ENCODE assay signal across 1 cellular context in the genomic region with DNA sequence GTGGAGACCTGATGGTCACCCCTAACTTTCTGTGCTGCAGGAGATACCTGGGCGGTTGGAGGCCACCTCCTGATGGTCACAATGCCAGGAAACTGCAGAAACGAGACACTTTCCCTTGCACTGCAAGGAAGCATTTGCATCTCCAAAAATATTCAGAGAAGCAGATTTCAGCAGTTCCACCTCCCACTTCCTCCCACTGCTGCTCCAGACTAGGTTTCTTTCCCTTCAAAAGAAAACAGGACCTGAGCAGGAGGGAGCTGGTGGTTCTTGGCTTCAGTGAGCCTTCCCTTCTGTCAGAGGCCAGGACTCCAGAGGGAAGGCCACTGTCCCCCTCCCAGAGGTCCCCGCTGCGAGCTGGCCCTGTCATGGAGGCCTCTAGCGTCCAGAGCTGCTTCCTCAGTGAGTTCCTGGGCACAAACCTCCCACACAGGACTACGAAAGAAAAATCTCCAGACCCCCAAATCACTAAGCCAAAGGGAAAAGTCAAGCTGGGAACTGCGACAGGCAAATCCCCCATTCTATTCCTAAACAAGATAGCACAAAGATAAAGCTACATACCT.
TF ChIP-seq lines count a peak whose summit lies in the region.

No MANE protein-coding gene starts in this region.

TF ChIP-seq in WTC11, 78 proteins besides CTCF, POLR2A, EP300 and RAD21 (continued from another document):
- TF ChIP-seq, protein P1, sequence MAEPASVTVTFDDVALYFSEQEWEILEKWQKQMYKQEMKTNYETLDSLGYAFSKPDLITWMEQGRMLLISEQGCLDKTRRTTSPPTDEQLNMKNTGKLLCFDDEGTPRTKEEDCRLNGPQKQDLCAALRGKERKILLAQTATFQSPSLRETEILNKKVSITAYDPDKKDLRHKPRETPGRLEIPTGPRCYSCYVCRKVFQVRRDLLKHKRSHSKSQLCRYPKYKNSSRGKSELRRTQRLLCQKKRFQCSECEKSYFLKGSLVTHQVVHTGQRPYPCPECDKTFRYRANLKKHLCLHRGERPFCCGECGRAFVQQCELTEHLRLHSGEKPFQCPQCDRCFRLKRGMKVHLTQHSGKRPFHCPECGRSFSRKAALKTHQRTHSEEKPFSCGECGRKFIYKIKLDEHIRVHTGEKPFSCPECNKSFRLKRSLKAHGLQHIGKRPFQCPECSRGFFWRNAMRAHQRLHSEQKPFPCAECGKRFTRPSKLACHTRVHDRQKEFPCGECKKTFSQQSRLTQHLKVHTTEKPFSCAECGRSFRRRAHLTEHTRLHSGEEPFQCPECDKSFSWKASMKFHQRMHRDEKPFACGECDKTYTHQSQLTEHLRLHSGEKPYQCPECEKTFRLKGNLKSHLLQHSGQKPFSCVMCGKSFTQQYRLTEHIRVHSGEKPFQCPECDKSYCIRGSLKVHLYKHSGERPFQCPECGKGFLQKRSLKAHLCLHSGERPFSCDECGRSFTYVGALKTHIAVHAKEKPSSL (CRISPR knock-in tag; conservative IDR thresholded peaks at IDR 0.05), result no peak
